ENCODE assay signal across 8 cellular contexts in the genomic region with DNA sequence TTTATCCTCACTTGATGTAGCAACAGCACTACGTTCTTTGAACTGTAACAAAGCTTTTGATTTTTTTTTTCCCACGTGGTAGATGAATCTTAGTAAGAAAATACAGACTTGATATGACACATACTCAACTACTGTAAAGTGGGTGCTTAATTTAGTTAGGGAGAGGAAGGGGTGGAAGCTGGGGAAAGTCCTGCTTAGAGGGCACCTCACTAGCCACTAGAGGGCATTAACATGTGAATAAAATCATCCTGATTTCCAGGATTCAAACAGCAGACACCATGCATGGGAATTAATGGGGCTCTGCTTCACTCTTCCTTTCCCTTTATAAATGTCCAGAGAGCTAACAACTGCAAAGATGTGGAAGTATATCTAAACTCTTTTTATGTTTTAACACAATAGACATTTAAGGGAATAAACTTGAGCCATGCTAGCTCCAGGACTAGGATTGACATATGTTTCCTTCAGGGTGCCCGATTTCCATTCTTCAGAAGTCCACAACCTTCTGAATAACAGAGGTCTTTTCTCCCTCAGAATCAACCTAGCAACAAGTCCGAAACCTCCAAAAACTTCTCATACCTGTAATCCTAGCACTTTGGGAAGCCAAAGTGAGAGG.
DNase-seq lines count a peak whose midpoint lies in the region; ATAC-seq and TF ChIP-seq lines count a peak whose summit lies in the region.

No MANE protein-coding gene starts in this region.

- H3K27me3 Mint-ChIP-seq in activated T-cell treated with anti-CD3 and anti-CD28 coated beads, Interleukin-2, amount 50 U/mL, for 72 hours (ENCODE audit: low read depth), result peaks cover 6% of the 10 kb centered on the region

- peak overlapping the region; percentile 58 to 72 for H3K4me3 Mint-ChIP-seq in activated T-cell treated with anti-CD3 and anti-CD28 coated beads, Interleukin-2, amount 50 U/mL, for 72 hours

- no peaks in the 10 kb centered on the region for H3K9me3 Mint-ChIP-seq in activated T-cell treated with anti-CD3 and anti-CD28 coated beads, Interleukin-2, amount 50 U/mL, for 72 hours

- peaks cover 0 to 3% of the 10 kb centered on the region in 2 donors for H3K36me3 Mint-ChIP-seq in activated T-cell treated with anti-CD3 and anti-CD28 coated beads, Interleukin-2, amount 50 U/mL, for 72 hours (ENCODE audit: insufficient read depth in 2 of 2)

- peak overlapping the region; percentile 9 for H3K27ac Mint-ChIP-seq in activated T-cell treated with anti-CD3 and anti-CD28 coated beads, Interleukin-2, amount 50 U/mL, for 72 hours

- H3K9me3 ChIP-seq in thoracic aorta, result no peaks in the 10 kb centered on the region

- ATAC-seq in activated T-cell treated with anti-CD3 and anti-CD28 coated beads, Interleukin-2, amount 50 U/mL, for 72 hours (replicated peaks in 1 of 2), result peak; percentile 70 to 76
- ATAC-seq in thoracic aorta (ENCODE audit: insufficient number of reproducible peaks, low FRiP score, low read depth) (no peak), HG03280 (IDR thresholded peaks at IDR 0.05; ENCODE audit: unreplicated experiment) (no peak)

- no peaks in the 10 kb centered on the region for H3K27me3 ChIP-seq in thoracic aorta (replicated peaks; ENCODE audit: insufficient read depth)

- peak in 1 of 2 donors; percentile 44 for DNase-seq in activated T-cell treated with anti-CD3 and anti-CD28 coated beads, Interleukin-2, amount 50 U/mL, for 72 hours
- DNase-seq in activated T-cell treated with anti-CD3 and anti-CD28 coated beads, Interleukin-2, amount 50 U/mL, for 48 hours, result no peak
- DNase-seq in NCI-H2081 (lab: John Stamatoyannopoulos, UW) (peak; percentile 43 to 59), astrocyte of the cerebellum (ENCODE audit: low read depth) (peak; percentile 20), inferior parietal cortex (ENCODE audit: extremely low spot score) (peak; percentile 70), thoracic aorta (ENCODE audit: low spot score) (no peak), GM19238 (ENCODE audit: insufficient read length, low spot score) (no peak)

- in situ Hi-C loops in astrocyte of the cerebellum (cut with HindIII; ENCODE audit: low sequenced_read_pairs), result loop anchor here (25.0 kb wide), 1 partner anchor 251 kb away; the partner anchor contains the start of gene ATXN1

- H3K4me3 ChIP-seq in astrocyte of the cerebellum (ENCODE audit: low read depth, low read length) (no peak overlapping the region), thoracic aorta (no peak overlapping the region)

- TF ChIP-seq CTCF in astrocyte of the cerebellum (IDR thresholded peaks at IDR 0.05; ENCODE audit: low read depth, low read length, missing control alignments) (peak; percentile 67), thoracic aorta (IDR thresholded peaks at IDR 0.05) (peak; percentile 63)

- H3K27ac ChIP-seq in thoracic aorta, result no peak overlapping the region

- H3K36me3 ChIP-seq in thoracic aorta, result no peaks in the 10 kb centered on the region

- H3K4me1 Mint-ChIP-seq in activated T-cell treated with anti-CD3 and anti-CD28 coated beads, Interleukin-2, amount 50 U/mL, for 72 hours (ENCODE audit: low read depth), result peaks cover 67% of the 10 kb centered on the region

- H3K4me1 ChIP-seq in thoracic aorta (ENCODE audit: control insufficient read depth in 1 of 2, low read depth in 2 of 2), result peaks cover 12 to 39% of the 10 kb centered on the region in 2 donors

Comparison
In these comparisons a context has a peak if more than half of its experiments do, and no peak if none do; other contexts are left out.
1. ATAC-seq: peak in activated T-cell treated with anti-CD3 and anti-CD28 coated beads, Interleukin-2, amount 50 U/mL, for 72 hours (2 of 2); none in thoracic aorta (single experiment) and HG03280 (single experiment).
2. DNase-seq: peak in NCI-H2081 (2 of 2), astrocyte of the cerebellum (single experiment) and inferior parietal cortex (single experiment); none in activated T-cell treated with anti-CD3 and anti-CD28 coated beads, Interleukin-2, amount 50 U/mL, for 48 hours (0 of 2), thoracic aorta (single experiment) and GM19238 (single experiment).